8 cellular contexts compared by ENCODE assay signal in genomic region chr4:140071806-140072205, GRCh38.
DNase-seq lines count a peak whose midpoint lies in the region; ATAC-seq and TF ChIP-seq lines count a peak whose summit lies in the region.

No MANE protein-coding gene starts in this region.

- in situ Hi-C loops in astrocyte of the cerebellum (cut with HindIII; ENCODE audit: low sequenced_read_pairs), result no loop called here

- H3K4me3 Mint-ChIP-seq in T-cell, result peak overlapping the region; percentile 70 to 78 (median 71)

- no peaks in the 10 kb centered on the region for H3K9me3 Mint-ChIP-seq in T-cell

- H3K27me3 ChIP-seq in prostate gland (replicated peaks; ENCODE audit: insufficient read depth), result no peaks in the 10 kb centered on the region

- intact Hi-C loops in prostate gland (cut with DNase I), result no loop called here

- H3K36me3 ChIP-seq in prostate gland, result no peaks in the 10 kb centered on the region

- TF ChIP-seq CTCF in astrocyte of the cerebellum (IDR thresholded peaks at IDR 0.05; ENCODE audit: low read depth, low read length, missing control alignments) (no peak), prostate gland (IDR thresholded peaks at IDR 0.05) (no peak)

- H3K27me3 Mint-ChIP-seq in T-cell, result no peaks in the 10 kb centered on the region

- no peak overlapping the region for H3K27ac ChIP-seq in prostate gland

- WGBS in prostate gland, result 76% methylated on average over 3 of the region's 3 CpGs

- DNase-seq in T-cell (peak in 33 of 34 experiments; percentile 27 to 77 (median 57)), astrocyte of the cerebellum (ENCODE audit: low read depth) (peak; percentile 82), skeletal muscle cell (ENCODE audit: low read depth) (peak; percentile 98), prostate gland (ENCODE audit: low spot score) (no peak), NCI-H446 treated with DMSO at 0.1 percent for 48 hours (lab: John Stamatoyannopoulos, UW) (no peak), pons (ENCODE audit: low spot score) (no peak)

- H3K4me3 ChIP-seq in astrocyte of the cerebellum (ENCODE audit: low read depth, low read length) (no peak overlapping the region), skeletal muscle cell (ENCODE audit: low read depth, low read length) (no peak overlapping the region), prostate gland (no peak overlapping the region)

- POLR2A ChIA-PET in T-cell (lab: Charles Lee), result interaction anchor here (0.6 to 1.0 kb wide), 4 partner anchors 23 to 79 kb away, joined by 3 to 5 read pairs (median 4); no protein-coding TSS in a partner anchor

- no peak for TF ChIP-seq POLR2A in prostate gland (IDR thresholded peaks at IDR 0.05)

- CTCF ChIA-PET in T-cell (lab: Charles Lee), result interaction anchor here (0.6 to 1.0 kb wide), 3 partner anchors 17 to 23 kb away, joined by 4 to 5 read pairs (median 4); no protein-coding TSS in a partner anchor

- H3K9me3 ChIP-seq in prostate gland, result no peaks in the 10 kb centered on the region

- peaks cover 47 to 59% (median 51%) of the 10 kb centered on the region in 3 donors for H3K4me1 Mint-ChIP-seq in T-cell

- peak overlapping the region; percentile 84 to 90 for H3K27ac Mint-ChIP-seq in T-cell

- H3K36me3 Mint-ChIP-seq in T-cell, result no peaks in the 10 kb centered on the region

- no peaks in the 10 kb centered on the region for H3K4me1 ChIP-seq in prostate gland (replicated peaks)

- ATAC-seq in GM18498 (IDR thresholded peaks at IDR 0.05; ENCODE audit: unreplicated experiment) (peak; percentile 94), HG02885 (IDR thresholded peaks at IDR 0.05; ENCODE audit: poor library complexity, unreplicated experiment) (peak; percentile 89), T-cell (replicated peaks in 1 of 4) (peak; percentile 86 to 95 (median 94))

Comparison
In these comparisons a context has a peak if more than half of its experiments do, and no peak if none do; other contexts are left out.
1. DNase-seq: peak in T-cell (33 of 34), astrocyte of the cerebellum (single experiment) and skeletal muscle cell (single experiment); none in prostate gland (single experiment), NCI-H446 treated with DMSO at 0.1 percent for 48 hours (single experiment) and pons (single experiment).
2. Peak in every context shown above with its lines, with median percentiles within 50 percentile points of each other: ATAC-seq.